In the genomic region with DNA sequence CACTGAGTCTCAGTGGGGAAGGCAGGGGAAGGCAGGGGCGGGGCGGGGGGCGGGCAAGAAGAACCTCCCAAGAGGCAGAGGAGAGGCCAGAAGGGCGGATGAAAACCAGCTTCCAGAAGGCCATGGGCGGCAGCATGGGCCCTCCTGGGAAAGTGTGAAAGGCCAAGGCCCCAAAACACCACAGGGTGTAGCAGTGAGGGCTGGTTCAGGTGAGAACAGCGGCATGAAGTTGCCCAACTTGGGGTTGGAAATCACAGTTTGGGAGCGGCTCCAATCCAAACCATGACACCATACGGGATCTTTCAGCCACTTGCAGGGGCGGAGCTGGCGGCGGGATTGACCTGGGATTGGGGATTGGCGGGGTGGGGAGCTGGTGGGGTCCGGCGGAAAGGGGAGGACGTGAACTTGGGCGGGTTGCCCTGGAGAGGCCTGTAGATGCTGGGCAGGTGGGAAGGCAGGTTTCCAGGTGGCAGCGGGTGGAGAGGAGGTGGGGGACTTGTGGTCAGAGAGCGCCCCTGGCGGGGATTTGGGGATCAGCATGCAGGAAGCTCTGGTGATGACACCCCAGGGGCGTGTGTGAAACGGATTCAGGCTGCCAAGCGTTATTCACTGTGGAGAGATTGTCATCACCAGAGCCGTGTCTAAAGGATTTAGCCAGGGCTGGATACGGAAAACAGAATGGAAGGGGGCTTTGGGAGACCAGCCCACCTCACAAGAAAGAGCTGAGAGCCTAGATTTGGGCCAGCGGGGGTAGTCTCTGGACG, we compare ENCODE assay signal across 9 cellular contexts.
DNase-seq lines count a peak whose midpoint lies in the region; ATAC-seq, FAIRE-seq and TF ChIP-seq lines count a peak whose summit lies in the region.
"Had no signal": no experiment of that assay in that cellular context is flagged by ENCODE, and none has a peak within 500 bp of the region (broad histone marks: within the 10 kb centered on the region; RNA-seq: fewer than 3 reads in every experiment).

No MANE protein-coding gene starts in this region.

- H3K27ac Mint-ChIP-seq in Caco-2 (ENCODE audit: unreplicated experiment) = peak overlapping the region; percentile 77
- H3K27ac Mint-ChIP-seq in central memory CD8-positive, alpha-beta T cell (ENCODE audit: low read depth) = no peak overlapping the region

- H3K9me3 Mint-ChIP-seq in Caco-2 (ENCODE audit: unreplicated experiment) = no peaks in the 10 kb centered on the region
- H3K9me3 Mint-ChIP-seq in central memory CD8-positive, alpha-beta T cell = no peaks in the 10 kb centered on the region

- intact Hi-C loops in Caco-2 (cut with micrococcal nuclease; ENCODE audit: unreplicated experiment) (loop anchor here (1.0 kb wide), 1 partner anchor 17 kb away; no protein-coding TSS in a partner anchor), kidney (cut with DNase I) (no loop called here)

- peak overlapping the region; percentile 51 for H3K4me3 ChIP-seq in Caco-2 (ENCODE audit: low read depth, low read length)
- no peak overlapping the region for H3K4me3 ChIP-seq in kidney (ENCODE audit: low read length in 2 of 2)

- no peak overlapping the region for H3K27ac ChIP-seq in kidney (ENCODE audit: low read depth in 2 of 2, low read length in 2 of 2)
- H3K27ac ChIP-seq: VCaP had no signal

- POLR2A ChIA-PET in Caco-2 (lab: Charles Lee) = interaction anchor here (0.6 kb wide), 1 partner anchor 243 kb away, joined by 3 read pairs; no protein-coding TSS in a partner anchor

- CTCF ChIA-PET in Caco-2 (lab: Charles Lee) = interaction anchor here (0.6 to 3.6 kb wide), 19 partner anchors 11 to 175 kb away, joined by 3 to 63 read pairs (median 4); no protein-coding TSS in a partner anchor

- no peaks in the 10 kb centered on the region for H3K36me3 ChIP-seq in Caco-2 (ENCODE audit: control insufficient read depth, insufficient read depth, low read length)
- no peaks in the 10 kb centered on the region for H3K36me3 ChIP-seq in kidney (ENCODE audit: control insufficient read depth in 1 of 2, insufficient read depth in 2 of 2, low read length in 2 of 2)

- peaks cover 14% of the 10 kb centered on the region for H3K4me1 Mint-ChIP-seq in Caco-2 (ENCODE audit: low read depth, unreplicated experiment)
- H3K4me1 Mint-ChIP-seq in central memory CD8-positive, alpha-beta T cell = peaks cover 16% of the 10 kb centered on the region

- no peak overlapping the region for H3K9ac ChIP-seq in kidney (ENCODE audit: low read length in 2 of 2)

- H3K9me3 ChIP-seq in Caco-2 = no peaks in the 10 kb centered on the region
- H3K9me3 ChIP-seq in kidney (ENCODE audit: control insufficient read depth in 1 of 2, low read length in 2 of 2) = no peaks in the 10 kb centered on the region

- BruUV-seq in Caco-2 (replicated peaks; lab: Mats Ljungman, UMichigan) = no TSS peak

- peaks cover 9% of the 10 kb centered on the region for H3K27me3 Mint-ChIP-seq in Caco-2 (ENCODE audit: insufficient read depth, unreplicated experiment)
- peaks cover 47% of the 10 kb centered on the region for H3K27me3 Mint-ChIP-seq in central memory CD8-positive, alpha-beta T cell

- ATAC-seq in central memory CD8-positive, alpha-beta T cell (replicated peaks; ENCODE audit: extremely low read depth, poor library complexity, severe bottlenecking) = peak; percentile 80
- ATAC-seq in GM18870 (IDR thresholded peaks at IDR 0.05; ENCODE audit: unreplicated experiment) (no peak), HG02885 (IDR thresholded peaks at IDR 0.05; ENCODE audit: poor library complexity, unreplicated experiment) (no peak)

- peaks cover 69% of the 10 kb centered on the region for H3K36me3 Mint-ChIP-seq in Caco-2 (ENCODE audit: insufficient read depth, unreplicated experiment)
- no peaks in the 10 kb centered on the region for H3K36me3 Mint-ChIP-seq in central memory CD8-positive, alpha-beta T cell (ENCODE audit: insufficient read depth)

- TF ChIP-seq CTCF in Caco-2 (IDR thresholded peaks at IDR 0.05; ENCODE audit: insufficient read depth in 1 of 2, low read depth in 1 of 2, low read length in 1 of 2, severe bottlenecking in 1 of 2, unreplicated experiment in 1 of 2) = peak; percentile 95 to 98
- peak; percentile 48 for TF ChIP-seq CTCF in kidney (IDR thresholded peaks at IDR 0.05; ENCODE audit: borderline replicate concordance, extremely low read depth, insufficient read depth)

- H3K27me3 ChIP-seq in Caco-2 (replicated peaks; ENCODE audit: control insufficient read depth, insufficient read depth, low read length) = peaks cover 3% of the 10 kb centered on the region

- H3K4me3 Mint-ChIP-seq in Caco-2 (ENCODE audit: unreplicated experiment) = peak overlapping the region; percentile 72
- peak overlapping the region; percentile 80 for H3K4me3 Mint-ChIP-seq in central memory CD8-positive, alpha-beta T cell

- DNase-seq in Caco-2 (peak; percentile 93 to 94), LHCN-M2 (ENCODE audit: low read depth) (peak; percentile 83), kidney (peak; percentile 89)
- peak; percentile 72 for DNase-seq in activated CD4-positive, CD25-positive, alpha-beta regulatory T cell treated with anti-CD3 and anti-CD28 coated beads, Interleukin-2, amount 50 U/mL, for 72 hours
- peak; percentile 47 to 53 for DNase-seq in central memory CD8-positive, alpha-beta T cell (ENCODE audit: low spot score in 2 of 2)
- peak; percentile 78 to 84 for DNase-seq in stimulated activated CD4-positive, alpha-beta T cell treated with anti-CD3 and anti-CD28 coated beads, Interleukin-2, amount 100 ng/mL, for 24 hours

- H3K4me1 ChIP-seq in Caco-2 (peaks cover 18% of the 10 kb centered on the region), kidney (ENCODE audit: control insufficient read depth in 1 of 2, insufficient read depth in 1 of 2, low read depth in 1 of 2, low read length in 2 of 2) (no peaks in the 10 kb centered on the region)

- no peak for FAIRE-seq in kidney (lab: Jason Lieb, UNC)
